1 cellular context compared by ENCODE assay signal in genomic region chr3:65928110-65928509, GRCh38.
TF ChIP-seq lines count a peak whose summit lies in the region.

No MANE protein-coding gene starts in this region.

TF ChIP-seq in GM23338, 12 proteins besides CTCF, POLR2A, EP300 and RAD21 (continued from another document):
- TF ChIP-seq REST (IDR thresholded peaks at IDR 0.05; ENCODE audit: unreplicated experiment), result no peak
- no peak for TF ChIP-seq ZNF114 (CRISPR knock-in tag; IDR thresholded peaks at IDR 0.05)
- no peak for TF ChIP-seq ETS1 (IDR thresholded peaks at IDR 0.05)
- TF ChIP-seq EZH2 (IDR thresholded peaks at IDR 0.05; ENCODE audit: low read depth, unreplicated experiment), result no peak
- no peak for TF ChIP-seq NANOG (IDR thresholded peaks at IDR 0.05; ENCODE audit: borderline replicate concordance)
- no peak for TF ChIP-seq JUNB (IDR thresholded peaks at IDR 0.05; ENCODE audit: unreplicated experiment)
- no peak for TF ChIP-seq CREB1 (CRISPR knock-in tag; IDR thresholded peaks at IDR 0.05; ENCODE audit: low read depth)
- no peak for TF ChIP-seq ZNF462 (CRISPR knock-in tag; IDR thresholded peaks at IDR 0.05)
- no peak for TF ChIP-seq ZNF331 (CRISPR knock-in tag; IDR thresholded peaks at IDR 0.05; ENCODE audit: low read depth)
